ENCODE assay signal across 16 cellular contexts in genomic region chr1:198186916-198187580, GRCh38. TPM values are rescaled to one million over a fixed set of nuclear protein-coding genes. Genes with fewer than 3 reads are reported as not detected.
DNase-seq lines count a peak whose midpoint lies in the region; ATAC-seq and TF ChIP-seq lines count a peak whose summit lies in the region.
"Had no signal": no experiment of that assay in that cellular context is flagged by ENCODE, and none has a peak within 500 bp of the region (broad histone marks: within the 10 kb centered on the region; RNA-seq: fewer than 3 reads in every experiment).

No MANE protein-coding gene starts in this region.

- H3K4me1 ChIP-seq in left ventricle myocardium inferior (peaks cover 96% of the 10 kb centered on the region), mesenchymal stem cell (ENCODE audit: control insufficient read depth, insufficient read depth, low read depth, low read length) (no peaks in the 10 kb centered on the region), MM.1S (ENCODE audit: low read length) (0 out of 2 replicates have a peak, but pooled peaks cover 3% of the 10 kb centered on the region)

- H2BK5ac ChIP-seq in mesenchymal stem cell (ENCODE audit: low read depth, low read length, poor library complexity, severe bottlenecking): no peak overlapping the region

- H2AFZ ChIP-seq in mesenchymal stem cell (ENCODE audit: low read depth, low read length): no peak overlapping the region
- H2AFZ ChIP-seq in MM.1S (ENCODE audit: low read length): no peak overlapping the region

- no peaks in the 10 kb centered on the region for H3K36me3 ChIP-seq in left ventricle myocardium inferior
- H3K36me3 ChIP-seq in mesenchymal stem cell (ENCODE audit: control insufficient read depth in 1 of 2, insufficient read depth in 2 of 2, low read depth in 1 of 2, low read length in 2 of 2): no peaks in the 10 kb centered on the region
- no peaks in the 10 kb centered on the region for H3K36me3 ChIP-seq in MM.1S (replicated peaks; ENCODE audit: insufficient read depth, low read length)
- H3K36me3 ChIP-seq in MG63: peaks cover 2% of the 10 kb centered on the region; the same call in 1 of the 2 replicates
- H3K36me3 ChIP-seq: gastrocnemius medialis had no signal

- DNase-seq in stimulated activated naive CD8-positive, alpha-beta T cell treated with anti-CD3 and anti-CD28 coated beads, Interleukin-15, amount 100 ng/mL, for 72 hours: no peak
- DNase-seq in UCSD-AML1 (lab: John Stamatoyannopoulos, UW; ENCODE audit: unreplicated experiment): peak; percentile 5
- no peak for DNase-seq in left ventricle myocardium inferior
- DNase-seq in mesenchymal stem cell: no peak
- DNase-seq in MM.1S: no peak
- DNase-seq in OCI-M1 (lab: John Stamatoyannopoulos, UW): no peak
- DNase-seq in MG63: no peak
- DNase-seq: activated naive CD4-positive, alpha-beta T cell treated with anti-CD3 and anti-CD28 coated beads, Interleukin-2, amount 50 U/mL, for 16 hours; cerebellar nuclear complex; gastrocnemius medialis; NCI-H1930; NCI-H524 treated with DMSO at 0.1 percent for 48 hours; psoas muscle had no signal

- no peak overlapping the region for H3K14ac ChIP-seq in mesenchymal stem cell (ENCODE audit: low read length in 2 of 2)

- peaks cover 22% of the 10 kb centered on the region for H3K79me1 ChIP-seq in mesenchymal stem cell (replicated peaks; ENCODE audit: low read length, poor library complexity, severe bottlenecking)

- H3K4ac ChIP-seq in mesenchymal stem cell (ENCODE audit: low read depth in 1 of 2, low read length in 2 of 2): no peak overlapping the region

- H3K4me2 ChIP-seq in mesenchymal stem cell (ENCODE audit: low read length, poor library complexity, severe bottlenecking): no peak overlapping the region
- H3K4me2 ChIP-seq in MM.1S (ENCODE audit: low read depth, low read length): no peak overlapping the region

- H2BK12ac ChIP-seq in mesenchymal stem cell (ENCODE audit: low read length in 2 of 2): no peak overlapping the region

- peaks cover 95% of the 10 kb centered on the region for H3K4me1 Mint-ChIP-seq in stimulated activated naive CD8-positive, alpha-beta T cell treated with anti-CD3 and anti-CD28 coated beads, Interleukin-15, Interleukin-2, amounts not matched to agents 100 ng/mL and 50 ng/mL, for 24 hours (ENCODE audit: low read depth)
- peaks cover 69% of the 10 kb centered on the region for H3K4me1 Mint-ChIP-seq in stimulated activated naive CD8-positive, alpha-beta T cell treated with anti-CD3 and anti-CD28 coated beads, Interleukin-15, amount 100 ng/mL, for 72 hours

- no peak overlapping the region for H3K9ac ChIP-seq in mesenchymal stem cell (ENCODE audit: low read length)
- H3K9ac ChIP-seq in MM.1S (ENCODE audit: low read length): no peak overlapping the region

- TF ChIP-seq CTCF in left ventricle myocardium inferior (IDR thresholded peaks at IDR 0.05; ENCODE audit: borderline replicate concordance) (no peak), MM.1S (IDR thresholded peaks at IDR 0.05; ENCODE audit: low read length) (no peak)

- H3K18ac ChIP-seq in mesenchymal stem cell (ENCODE audit: low read depth in 1 of 2, low read length in 2 of 2): no peak overlapping the region

- 90% methylated on average over 2 of the region's 2 CpGs for WGBS in mesenchymal stem cell

- no peaks in the 10 kb centered on the region for H3K9me2 ChIP-seq in MM.1S (replicated peaks; ENCODE audit: insufficient read depth, low read length)

- ATAC-seq in stimulated activated naive CD8-positive, alpha-beta T cell treated with anti-CD3 and anti-CD28 coated beads, Interleukin-15, amount 100 ng/mL, for 72 hours: no peak
- ATAC-seq: gastrocnemius medialis, psoas muscle had no signal

- H2BK15ac ChIP-seq in mesenchymal stem cell (ENCODE audit: low read depth, poor library complexity, severe bottlenecking): no peak overlapping the region

- H3K4me3 ChIP-seq in left ventricle myocardium inferior (no peak overlapping the region), mesenchymal stem cell (ENCODE audit: insufficient read depth in 1 of 2, low read depth in 1 of 2, low read length in 2 of 2) (no peak overlapping the region), MM.1S (ENCODE audit: low read length) (no peak overlapping the region), MG63 (no peak overlapping the region)
- H3K4me3 ChIP-seq: gastrocnemius medialis, psoas muscle, SK-N-MC had no signal

- no peak overlapping the region for H3K23ac ChIP-seq in mesenchymal stem cell (ENCODE audit: low read length in 2 of 2)

- peak overlapping the region; percentile 63 for H3K27ac Mint-ChIP-seq in stimulated activated naive CD8-positive, alpha-beta T cell treated with anti-CD3 and anti-CD28 coated beads, Interleukin-15, Interleukin-2, amounts not matched to agents 100 ng/mL and 50 ng/mL, for 24 hours
- no peak overlapping the region for H3K27ac Mint-ChIP-seq in stimulated activated naive CD8-positive, alpha-beta T cell treated with anti-CD3 and anti-CD28 coated beads, Interleukin-15, amount 100 ng/mL, for 72 hours
- H3K27ac Mint-ChIP-seq: nephron had no signal

- no peak overlapping the region for H4K8ac ChIP-seq in mesenchymal stem cell (ENCODE audit: low read length)

- H4K91ac ChIP-seq in mesenchymal stem cell (ENCODE audit: low read length): no peak overlapping the region

- H3K27me3 ChIP-seq in left ventricle myocardium inferior (ENCODE audit: low read depth): no peaks in the 10 kb centered on the region
- H3K27me3 ChIP-seq in mesenchymal stem cell (ENCODE audit: control insufficient read depth in 1 of 2, insufficient read depth in 1 of 2, low read length in 2 of 2): no peaks in the 10 kb centered on the region
- no peaks in the 10 kb centered on the region for H3K27me3 ChIP-seq in MM.1S (replicated peaks; ENCODE audit: insufficient read depth, low read length)
- H3K27me3 ChIP-seq in MG63: no peaks in the 10 kb centered on the region
- H3K27me3 ChIP-seq: gastrocnemius medialis had no signal

- H3F3A ChIP-seq in MM.1S (ENCODE audit: insufficient read depth, low read length): no peaks in the 10 kb centered on the region

- no peak overlapping the region for H2BK120ac ChIP-seq in mesenchymal stem cell (ENCODE audit: low read depth, low read length)

- H3K4me3 Mint-ChIP-seq in stimulated activated naive CD8-positive, alpha-beta T cell treated with anti-CD3 and anti-CD28 coated beads, Interleukin-15, Interleukin-2, amounts not matched to agents 100 ng/mL and 50 ng/mL, for 24 hours: no peak overlapping the region
- peak overlapping the region in 1 of 2 donors; percentile 15 for H3K4me3 Mint-ChIP-seq in stimulated activated naive CD8-positive, alpha-beta T cell treated with anti-CD3 and anti-CD28 coated beads, Interleukin-15, amount 100 ng/mL, for 72 hours
- H3K4me3 Mint-ChIP-seq: nephron had no signal

- intact Hi-C loops in left ventricle myocardium inferior (cut with micrococcal nuclease): no loop called here

- H3K9me3 Mint-ChIP-seq in stimulated activated naive CD8-positive, alpha-beta T cell treated with anti-CD3 and anti-CD28 coated beads, Interleukin-15, Interleukin-2, amounts not matched to agents 100 ng/mL and 50 ng/mL, for 24 hours: no peaks in the 10 kb centered on the region
- no peaks in the 10 kb centered on the region for H3K9me3 Mint-ChIP-seq in stimulated activated naive CD8-positive, alpha-beta T cell treated with anti-CD3 and anti-CD28 coated beads, Interleukin-15, amount 100 ng/mL, for 72 hours
- H3K9me3 Mint-ChIP-seq: nephron had no signal

- peak overlapping the region; percentile 35 for H3K27ac ChIP-seq in left ventricle myocardium inferior (replicated peaks)
- H3K27ac ChIP-seq in mesenchymal stem cell (ENCODE audit: low read length, poor library complexity, severe bottlenecking): no peak overlapping the region
- H3K27ac ChIP-seq in MM.1S (ENCODE audit: low read length): no peak overlapping the region
- H3K27ac ChIP-seq: gastrocnemius medialis, psoas muscle, SK-N-MC had no signal

- peaks cover 5% of the 10 kb centered on the region for H3K36me3 Mint-ChIP-seq in stimulated activated naive CD8-positive, alpha-beta T cell treated with anti-CD3 and anti-CD28 coated beads, Interleukin-15, Interleukin-2, amounts not matched to agents 100 ng/mL and 50 ng/mL, for 24 hours (ENCODE audit: low read depth)

- H3K79me2 ChIP-seq in MM.1S (ENCODE audit: low read length): peaks cover 99% of the 10 kb centered on the region

- H3K9me3 ChIP-seq in left ventricle myocardium inferior (replicated peaks) (no peaks in the 10 kb centered on the region), mesenchymal stem cell (ENCODE audit: control insufficient read depth, low read length) (no peaks in the 10 kb centered on the region), MM.1S (replicated peaks; ENCODE audit: insufficient read depth, low read length) (no peaks in the 10 kb centered on the region), MG63 (no peaks in the 10 kb centered on the region)
- H3K9me3 ChIP-seq: gastrocnemius medialis, psoas muscle had no signal

- no peaks in the 10 kb centered on the region for H3K27me3 Mint-ChIP-seq in stimulated activated naive CD8-positive, alpha-beta T cell treated with anti-CD3 and anti-CD28 coated beads, Interleukin-15, Interleukin-2, amounts not matched to agents 100 ng/mL and 50 ng/mL, for 24 hours
- H3K27me3 Mint-ChIP-seq in stimulated activated naive CD8-positive, alpha-beta T cell treated with anti-CD3 and anti-CD28 coated beads, Interleukin-15, amount 100 ng/mL, for 72 hours: no peaks in the 10 kb centered on the region

- H2AK5ac ChIP-seq in mesenchymal stem cell (ENCODE audit: low read length, severe bottlenecking): no peak overlapping the region

- no peaks in the 10 kb centered on the region for H4K20me1 ChIP-seq in MM.1S (ENCODE audit: insufficient read depth, low read length)

RNA-seq across cellular contexts. Expression of gene NEK7, which starts 30.2 kb away (rescaled TPM):
- 254 TPM for total RNA-seq in left ventricle myocardium inferior
- 22.7 TPM for polyA plus RNA-seq in mesenchymal stem cell (2013, experiment 1 of 2)
- 25.2 TPM for polyA plus RNA-seq in mesenchymal stem cell (2013, experiment 2 of 2)
- 242 and 562 TPM in 2 replicates for total RNA-seq in MG63 (2014; rRNA removed; shearing (Covaris generic); ENCODE audit: low replicate concordance)
